In the genomic region with DNA sequence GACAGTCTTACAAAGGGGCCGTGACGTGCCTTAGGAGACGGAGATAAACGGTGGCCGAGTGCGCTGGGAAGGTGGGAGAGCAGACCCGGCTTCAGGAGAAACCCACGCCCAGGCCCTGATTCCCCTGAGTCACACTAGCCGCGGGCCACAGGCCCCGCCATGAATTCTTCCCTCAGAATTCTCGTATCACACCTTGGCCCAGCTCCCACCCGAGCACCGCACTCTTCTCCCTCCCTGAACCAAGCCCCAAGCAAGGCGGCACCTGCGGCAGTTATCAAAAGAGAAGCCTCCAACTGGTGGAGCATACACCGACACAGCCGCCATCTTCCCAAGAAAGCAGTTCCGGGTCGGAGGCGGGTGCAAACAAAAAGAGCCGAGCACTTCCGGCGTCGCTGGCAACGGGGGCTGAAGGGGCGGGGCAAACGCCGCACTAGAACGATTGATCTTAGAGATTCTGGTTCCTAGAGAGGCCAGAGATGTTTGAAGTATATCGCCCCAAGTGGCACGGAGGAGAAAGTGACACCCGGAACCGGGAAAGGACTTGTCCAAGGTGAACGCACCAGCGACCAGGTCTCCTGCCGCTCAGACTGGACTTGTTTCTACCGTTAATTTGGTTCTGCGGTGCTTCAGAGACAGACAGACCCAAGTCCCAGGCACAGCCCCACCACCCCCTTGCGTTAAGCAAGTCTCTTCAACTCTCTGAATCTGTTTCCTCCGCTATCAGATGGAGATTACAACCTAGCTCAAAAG, we compare ENCODE assay signal across 1 cellular context.
TF ChIP-seq lines count a peak whose summit lies in the region.

TSS of gene PSMB7 (minus strand) at position 341 of the 750 bp plus-strand sequence. CDS start at position 324, 17 bp downstream.

TF ChIP-seq in HepG2, 621 proteins besides CTCF, POLR2A, EP300 and RAD21 (continued from another document and continues in another):
- TF ChIP-seq, protein P1, sequence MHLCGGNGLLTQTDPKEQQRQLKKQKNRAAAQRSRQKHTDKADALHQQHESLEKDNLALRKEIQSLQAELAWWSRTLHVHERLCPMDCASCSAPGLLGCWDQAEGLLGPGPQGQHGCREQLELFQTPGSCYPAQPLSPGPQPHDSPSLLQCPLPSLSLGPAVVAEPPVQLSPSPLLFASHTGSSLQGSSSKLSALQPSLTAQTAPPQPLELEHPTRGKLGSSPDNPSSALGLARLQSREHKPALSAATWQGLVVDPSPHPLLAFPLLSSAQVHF (CRISPR knock-in tag; IDR thresholded peaks at IDR 0.05), result no peak
- TF ChIP-seq SP4 (CRISPR knock-in tag; IDR thresholded peaks at IDR 0.05) (peak; percentile 90), RARG (CRISPR knock-in tag; IDR thresholded peaks at IDR 0.05; ENCODE audit: low read depth) (no peak), RFX5 (IDR thresholded peaks at IDR 0.05; ENCODE audit: low read depth, low read length) (no peak), MED13 (CRISPR knock-in tag; IDR thresholded peaks at IDR 0.05) (0 out of 2 replicates have a peak, but pooled peaks have one; percentile 49), ZSCAN9 (CRISPR knock-in tag; IDR thresholded peaks at IDR 0.05; ENCODE audit: borderline replicate concordance) (peak; percentile 61; the same call in 1 of the 2 replicates), PHF20 (CRISPR knock-in tag; IDR thresholded peaks at IDR 0.05) (peak; percentile 96), IRF9 (CRISPR knock-in tag; IDR thresholded peaks at IDR 0.05; ENCODE audit: borderline replicate concordance) (0 out of 2 replicates have a peak, but pooled peaks have one; percentile 76), MLLT10 (CRISPR knock-in tag; IDR thresholded peaks at IDR 0.05) (no peak), FOXO1 (CRISPR knock-in tag; IDR thresholded peaks at IDR 0.05) (no peak), MAFF (IDR thresholded peaks at IDR 0.05; ENCODE audit: low read depth, low read length) (no peak), ZNF18 (CRISPR knock-in tag; IDR thresholded peaks at IDR 0.05; ENCODE audit: insufficient replicate concordance) (no peak), ZNF556 (CRISPR knock-in tag; IDR thresholded peaks at IDR 0.05; ENCODE audit: borderline replicate concordance) (0 out of 2 replicates have a peak, but pooled peaks have one; percentile 45), ZNF468 (CRISPR knock-in tag; IDR thresholded peaks at IDR 0.05) (no peak), IKZF1 (IDR thresholded peaks at IDR 0.05) (no peak), ARNT2 (CRISPR knock-in tag; IDR thresholded peaks at IDR 0.05; ENCODE audit: low read depth) (no peak), ZNF792 (CRISPR knock-in tag; IDR thresholded peaks at IDR 0.05) (no peak), ZNF326 (CRISPR knock-in tag; IDR thresholded peaks at IDR 0.05; ENCODE audit: borderline replicate concordance) (no peak), ZNF776 (CRISPR knock-in tag; IDR thresholded peaks at IDR 0.05) (no peak), ZNF670 (CRISPR knock-in tag; IDR thresholded peaks at IDR 0.05; ENCODE audit: borderline replicate concordance) (no peak), MTF2 (CRISPR knock-in tag; IDR thresholded peaks at IDR 0.05; ENCODE audit: borderline replicate concordance) (no peak), NFE2L2 (IDR thresholded peaks at IDR 0.05; ENCODE audit: low read length) (no peak), ELF1 (CRISPR knock-in tag; IDR thresholded peaks at IDR 0.05) (peak; percentile 89), MXI1 (IDR thresholded peaks at IDR 0.05; ENCODE audit: borderline replicate concordance, low read depth, low read length) (peak; percentile 61; the same call in 1 of the 3 replicates), PBX2 (CRISPR knock-in tag; IDR thresholded peaks at IDR 0.05) (no peak), ZNF367 (CRISPR knock-in tag; IDR thresholded peaks at IDR 0.05; ENCODE audit: borderline replicate concordance) (no peak), ZNF761 (CRISPR knock-in tag; conservative IDR thresholded peaks at IDR 0.05) (no peak), ZNF687 (CRISPR knock-in tag; IDR thresholded peaks at IDR 0.05) (peak; percentile 87), CREM (IDR thresholded peaks at IDR 0.05) (peak; percentile 86), CREM (CRISPR knock-in tag; IDR thresholded peaks at IDR 0.05) (no peak), ATF1 (CRISPR knock-in tag; IDR thresholded peaks at IDR 0.05) (peak; percentile 70; the same call in 1 of the 2 replicates), TEAD2 (CRISPR knock-in tag; IDR thresholded peaks at IDR 0.05) (no peak)
- TF ChIP-seq, protein P2, sequence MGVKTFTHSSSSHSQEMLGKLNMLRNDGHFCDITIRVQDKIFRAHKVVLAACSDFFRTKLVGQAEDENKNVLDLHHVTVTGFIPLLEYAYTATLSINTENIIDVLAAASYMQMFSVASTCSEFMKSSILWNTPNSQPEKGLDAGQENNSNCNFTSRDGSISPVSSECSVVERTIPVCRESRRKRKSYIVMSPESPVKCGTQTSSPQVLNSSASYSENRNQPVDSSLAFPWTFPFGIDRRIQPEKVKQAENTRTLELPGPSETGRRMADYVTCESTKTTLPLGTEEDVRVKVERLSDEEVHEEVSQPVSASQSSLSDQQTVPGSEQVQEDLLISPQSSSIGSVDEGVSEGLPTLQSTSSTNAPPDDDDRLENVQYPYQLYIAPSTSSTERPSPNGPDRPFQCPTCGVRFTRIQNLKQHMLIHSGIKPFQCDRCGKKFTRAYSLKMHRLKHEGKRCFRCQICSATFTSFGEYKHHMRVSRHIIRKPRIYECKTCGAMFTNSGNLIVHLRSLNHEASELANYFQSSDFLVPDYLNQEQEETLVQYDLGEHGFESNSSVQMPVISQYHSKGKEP (CRISPR knock-in tag; IDR thresholded peaks at IDR 0.05), result no peak
- TF ChIP-seq, protein P3, sequence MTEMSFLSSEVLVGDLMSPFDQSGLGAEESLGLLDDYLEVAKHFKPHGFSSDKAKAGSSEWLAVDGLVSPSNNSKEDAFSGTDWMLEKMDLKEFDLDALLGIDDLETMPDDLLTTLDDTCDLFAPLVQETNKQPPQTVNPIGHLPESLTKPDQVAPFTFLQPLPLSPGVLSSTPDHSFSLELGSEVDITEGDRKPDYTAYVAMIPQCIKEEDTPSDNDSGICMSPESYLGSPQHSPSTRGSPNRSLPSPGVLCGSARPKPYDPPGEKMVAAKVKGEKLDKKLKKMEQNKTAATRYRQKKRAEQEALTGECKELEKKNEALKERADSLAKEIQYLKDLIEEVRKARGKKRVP (CRISPR knock-in tag; IDR thresholded peaks at IDR 0.05), result no peak
- TF ChIP-seq, protein P4, sequence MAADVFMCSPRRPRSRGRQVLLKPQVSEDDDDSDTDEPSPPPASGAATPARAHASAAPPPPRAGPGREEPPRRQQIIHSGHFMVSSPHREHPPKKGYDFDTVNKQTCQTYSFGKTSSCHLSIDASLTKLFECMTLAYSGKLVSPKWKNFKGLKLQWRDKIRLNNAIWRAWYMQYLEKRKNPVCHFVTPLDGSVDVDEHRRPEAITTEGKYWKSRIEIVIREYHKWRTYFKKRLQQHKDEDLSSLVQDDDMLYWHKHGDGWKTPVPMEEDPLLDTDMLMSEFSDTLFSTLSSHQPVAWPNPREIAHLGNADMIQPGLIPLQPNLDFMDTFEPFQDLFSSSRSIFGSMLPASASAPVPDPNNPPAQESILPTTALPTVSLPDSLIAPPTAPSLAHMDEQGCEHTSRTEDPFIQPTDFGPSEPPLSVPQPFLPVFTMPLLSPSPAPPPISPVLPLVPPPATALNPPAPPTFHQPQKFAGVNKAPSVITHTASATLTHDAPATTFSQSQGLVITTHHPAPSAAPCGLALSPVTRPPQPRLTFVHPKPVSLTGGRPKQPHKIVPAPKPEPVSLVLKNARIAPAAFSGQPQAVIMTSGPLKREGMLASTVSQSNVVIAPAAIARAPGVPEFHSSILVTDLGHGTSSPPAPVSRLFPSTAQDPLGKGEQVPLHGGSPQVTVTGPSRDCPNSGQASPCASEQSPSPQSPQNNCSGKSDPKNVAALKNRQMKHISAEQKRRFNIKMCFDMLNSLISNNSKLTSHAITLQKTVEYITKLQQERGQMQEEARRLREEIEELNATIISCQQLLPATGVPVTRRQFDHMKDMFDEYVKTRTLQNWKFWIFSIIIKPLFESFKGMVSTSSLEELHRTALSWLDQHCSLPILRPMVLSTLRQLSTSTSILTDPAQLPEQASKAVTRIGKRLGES (CRISPR knock-in tag; IDR thresholded peaks at IDR 0.05; ENCODE audit: borderline replicate concordance), result no peak
- TF ChIP-seq, protein P5, sequence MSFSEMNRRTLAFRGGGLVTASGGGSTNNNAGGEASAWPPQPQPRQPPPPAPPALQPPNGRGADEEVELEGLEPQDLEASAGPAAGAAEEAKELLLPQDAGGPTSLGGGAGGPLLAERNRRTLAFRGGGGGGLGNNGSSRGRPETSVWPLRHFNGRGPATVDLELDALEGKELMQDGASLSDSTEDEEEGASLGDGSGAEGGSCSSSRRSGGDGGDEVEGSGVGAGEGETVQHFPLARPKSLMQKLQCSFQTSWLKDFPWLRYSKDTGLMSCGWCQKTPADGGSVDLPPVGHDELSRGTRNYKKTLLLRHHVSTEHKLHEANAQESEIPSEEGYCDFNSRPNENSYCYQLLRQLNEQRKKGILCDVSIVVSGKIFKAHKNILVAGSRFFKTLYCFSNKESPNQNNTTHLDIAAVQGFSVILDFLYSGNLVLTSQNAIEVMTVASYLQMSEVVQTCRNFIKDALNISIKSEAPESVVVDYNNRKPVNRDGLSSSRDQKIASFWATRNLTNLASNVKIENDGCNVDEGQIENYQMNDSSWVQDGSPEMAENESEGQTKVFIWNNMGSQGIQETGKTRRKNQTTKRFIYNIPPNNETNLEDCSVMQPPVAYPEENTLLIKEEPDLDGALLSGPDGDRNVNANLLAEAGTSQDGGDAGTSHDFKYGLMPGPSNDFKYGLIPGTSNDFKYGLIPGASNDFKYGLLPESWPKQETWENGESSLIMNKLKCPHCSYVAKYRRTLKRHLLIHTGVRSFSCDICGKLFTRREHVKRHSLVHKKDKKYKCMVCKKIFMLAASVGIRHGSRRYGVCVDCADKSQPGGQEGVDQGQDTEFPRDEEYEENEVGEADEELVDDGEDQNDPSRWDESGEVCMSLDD (CRISPR knock-in tag; IDR thresholded peaks at IDR 0.05; ENCODE audit: borderline replicate concordance), result no peak
- TF ChIP-seq, protein P6, sequence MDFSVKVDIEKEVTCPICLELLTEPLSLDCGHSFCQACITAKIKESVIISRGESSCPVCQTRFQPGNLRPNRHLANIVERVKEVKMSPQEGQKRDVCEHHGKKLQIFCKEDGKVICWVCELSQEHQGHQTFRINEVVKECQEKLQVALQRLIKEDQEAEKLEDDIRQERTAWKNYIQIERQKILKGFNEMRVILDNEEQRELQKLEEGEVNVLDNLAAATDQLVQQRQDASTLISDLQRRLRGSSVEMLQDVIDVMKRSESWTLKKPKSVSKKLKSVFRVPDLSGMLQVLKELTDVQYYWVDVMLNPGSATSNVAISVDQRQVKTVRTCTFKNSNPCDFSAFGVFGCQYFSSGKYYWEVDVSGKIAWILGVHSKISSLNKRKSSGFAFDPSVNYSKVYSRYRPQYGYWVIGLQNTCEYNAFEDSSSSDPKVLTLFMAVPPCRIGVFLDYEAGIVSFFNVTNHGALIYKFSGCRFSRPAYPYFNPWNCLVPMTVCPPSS (IDR thresholded peaks at IDR 0.05), result no peak
